14 cellular contexts compared by ENCODE assay signal in the genomic region with DNA sequence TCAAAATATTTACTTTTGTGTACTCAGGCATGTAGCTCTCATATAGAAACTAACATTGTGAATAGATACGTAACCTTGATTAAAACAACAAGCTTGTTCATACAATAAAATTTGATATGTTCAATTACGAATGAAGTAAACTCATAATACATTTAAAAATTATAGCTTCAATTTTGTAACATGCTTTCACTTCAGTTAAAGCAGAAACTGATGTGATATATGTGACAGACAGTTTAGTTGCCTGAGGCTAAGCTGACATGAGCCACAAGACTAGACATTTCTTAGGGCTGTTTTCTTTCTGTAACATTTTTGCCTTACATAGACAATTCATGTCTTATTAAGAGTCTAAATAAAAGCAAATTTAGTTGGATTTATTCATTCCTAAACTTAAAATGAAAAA.
A peak's percentile ranks its signal among the peaks of the same experiment; 100 is the strongest.
DNase-seq lines count a peak whose midpoint lies in the region; ATAC-seq and TF ChIP-seq lines count a peak whose summit lies in the region.
"Had no signal": no experiment of that assay in that cellular context is flagged by ENCODE, and none has a peak within 500 bp of the region (broad histone marks: within the 10 kb centered on the region; RNA-seq: fewer than 3 reads in every experiment).

No MANE protein-coding gene starts in this region.

- peaks cover 22% of the 10 kb centered on the region for H3K4me1 Mint-ChIP-seq in nephron progenitor cell
- no peaks in the 10 kb centered on the region for H3K4me1 Mint-ChIP-seq in Calu3 (ENCODE audit: low read depth, unreplicated experiment)
- H3K4me1 Mint-ChIP-seq: CD4-positive, alpha-beta memory T cell had no signal

- CTCF ChIA-PET in HEK293T (lab: Yijun Ruan, JAX) (interaction anchor here (0.7 kb wide), 1 partner anchor 444 kb away, joined by 3 read pairs; no protein-coding TSS in a partner anchor), OCI-LY7 (lab: Charles Lee; ENCODE audit: unreplicated experiment) (no interaction called here), Calu3 (lab: Charles Lee) (no interaction called here)

- H2AFZ ChIP-seq in OCI-LY7 (ENCODE audit: low read length) = 0 out of 2 replicates have a peak overlapping the region, but pooled peaks have one; percentile 0
- H2AFZ ChIP-seq: GM23248 had no signal

- TF ChIP-seq CTCF in OCI-LY7 (conservative IDR thresholded peaks at IDR 0.05; ENCODE audit: low read length) = no peak
- no peak for TF ChIP-seq CTCF in nephron progenitor cell (IDR thresholded peaks at IDR 0.05)
- TF ChIP-seq CTCF in Calu3 (IDR thresholded peaks at IDR 0.05; ENCODE audit: unreplicated experiment) = no peak

- H3K4me3 Mint-ChIP-seq in nephron progenitor cell = no peak overlapping the region
- H3K4me3 Mint-ChIP-seq in Calu3 (ENCODE audit: low read depth, unreplicated experiment) = no peak overlapping the region
- H3K4me3 Mint-ChIP-seq: CD4-positive, alpha-beta memory T cell had no signal

- POLR2A ChIA-PET in HEK293T (lab: Yijun Ruan, JAX) (no interaction called here), OCI-LY7 (lab: Charles Lee) (interaction anchor here (1.1 to 2.3 kb wide), 3 partner anchors 8 to 513 kb away, joined by 3 to 12 read pairs (median 3); no protein-coding TSS in a partner anchor)

- H3K27me3 Mint-ChIP-seq in nephron progenitor cell (ENCODE audit: low read depth, poor library complexity) (no peaks in the 10 kb centered on the region), Calu3 (ENCODE audit: unreplicated experiment) (no peaks in the 10 kb centered on the region)
- H3K27me3 Mint-ChIP-seq: CD4-positive, alpha-beta memory T cell had no signal

- H3K36me3 Mint-ChIP-seq in nephron progenitor cell (ENCODE audit: low read depth) = no peaks in the 10 kb centered on the region
- no peaks in the 10 kb centered on the region for H3K36me3 Mint-ChIP-seq in Calu3 (ENCODE audit: insufficient read depth, unreplicated experiment)
- H3K36me3 Mint-ChIP-seq: CD4-positive, alpha-beta memory T cell had no signal

- H3K36me3 ChIP-seq in OCI-LY7 (ENCODE audit: insufficient read depth, low read length) = no peaks in the 10 kb centered on the region
- H3K36me3 ChIP-seq: BE2C had no signal

- no peak overlapping the region for H3K4me3 ChIP-seq in OCI-LY7 (ENCODE audit: low read depth, low read length, poor library complexity, severe bottlenecking)
- H3K4me3 ChIP-seq: GM23248 had no signal

- H3K9me3 ChIP-seq in OCI-LY7 (ENCODE audit: low read length) = no peaks in the 10 kb centered on the region
- H3K9me3 ChIP-seq: BE2C had no signal

- ATAC-seq in HG03280 (IDR thresholded peaks at IDR 0.05; ENCODE audit: unreplicated experiment) (no peak), HG03354 (IDR thresholded peaks at IDR 0.05; ENCODE audit: poor library complexity, severe bottlenecking, unreplicated experiment) (no peak)
- ATAC-seq: HCT116, HepG2 had no signal

- H3K4me1 ChIP-seq in OCI-LY7 (ENCODE audit: insufficient read depth, low read length, poor library complexity, severe bottlenecking) = no peaks in the 10 kb centered on the region

- H3K4me2 ChIP-seq in OCI-LY7 (ENCODE audit: low read length) = no peak overlapping the region

- no TSS peak for BruUV-seq in OCI-LY7 (replicated peaks; lab: Mats Ljungman, UMichigan)
- BruUV-seq in Calu3 (replicated peaks; lab: Mats Ljungman, UMichigan) = no TSS peak

- intact Hi-C loops in OCI-LY7 (cut with micrococcal nuclease; ENCODE audit: unreplicated experiment) = no loop called here
- intact Hi-C loops in Calu3 (cut with micrococcal nuclease; ENCODE audit: unreplicated experiment) = no loop called here

- H3K9me2 ChIP-seq in OCI-LY7 (ENCODE audit: insufficient read depth, low read length) = no peaks in the 10 kb centered on the region

- H3K79me2 ChIP-seq in OCI-LY7 (ENCODE audit: insufficient read depth, low read depth, low read length) = no peaks in the 10 kb centered on the region

- H3K27ac ChIP-seq in OCI-LY7 (ENCODE audit: low read depth, low read length, poor library complexity, severe bottlenecking) = no peak overlapping the region
- H3K27ac ChIP-seq: C4-2B, GM23248 had no signal

- H3K27ac Mint-ChIP-seq in nephron progenitor cell = peak overlapping the region; percentile 59
- no peak overlapping the region for H3K27ac Mint-ChIP-seq in Calu3 (ENCODE audit: unreplicated experiment)
- H3K27ac Mint-ChIP-seq: CD4-positive, alpha-beta memory T cell had no signal

- H4K20me1 ChIP-seq in OCI-LY7 (ENCODE audit: insufficient read depth, low read length) = no peaks in the 10 kb centered on the region

- H3K9me3 Mint-ChIP-seq in nephron progenitor cell (no peaks in the 10 kb centered on the region), Calu3 (ENCODE audit: low read depth, unreplicated experiment) (no peaks in the 10 kb centered on the region)

- DNase-seq in HEK293T (ENCODE audit: extremely low spot score) (no peak), OCI-LY7 (ENCODE audit: low spot score) (no peak), nephron progenitor cell (no peak), DMS153 (lab: John Stamatoyannopoulos, UW) (no peak), Calu3 (no peak)
- DNase-seq: CD4-positive, alpha-beta memory T cell; DMS53; GM23248 had no signal

TF ChIP-seq in HEK293T, 16 proteins besides CTCF, POLR2A, EP300 and RAD21:
- no peak for TF ChIP-seq HDGF (IDR thresholded peaks at IDR 0.05; ENCODE audit: borderline replicate concordance)
- no peak for TF ChIP-seq ARNT (IDR thresholded peaks at IDR 0.05)
- no peak for TF ChIP-seq BHLHE40 (IDR thresholded peaks at IDR 0.05; ENCODE audit: borderline replicate concordance)
- TF ChIP-seq FOXK2 (IDR thresholded peaks at IDR 0.05) = peak; percentile 57; the same call in 1 of the 2 replicates
- peak; percentile 57 for TF ChIP-seq CTBP1 (IDR thresholded peaks at IDR 0.05; ENCODE audit: borderline replicate concordance)
- TF ChIP-seq LEF1 (IDR thresholded peaks at IDR 0.05; ENCODE audit: borderline replicate concordance) = no peak
- TF ChIP-seq FOXA1 (IDR thresholded peaks at IDR 0.05) = peak; percentile 37; the same call in 1 of the 2 replicates
- TF ChIP-seq ZNF384 (IDR thresholded peaks at IDR 0.05) = no peak; the same call in 1 of the 2 replicates
- TF ChIP-seq PKNOX1 (IDR thresholded peaks at IDR 0.05) = peak; percentile 95
